In the genomic region with DNA sequence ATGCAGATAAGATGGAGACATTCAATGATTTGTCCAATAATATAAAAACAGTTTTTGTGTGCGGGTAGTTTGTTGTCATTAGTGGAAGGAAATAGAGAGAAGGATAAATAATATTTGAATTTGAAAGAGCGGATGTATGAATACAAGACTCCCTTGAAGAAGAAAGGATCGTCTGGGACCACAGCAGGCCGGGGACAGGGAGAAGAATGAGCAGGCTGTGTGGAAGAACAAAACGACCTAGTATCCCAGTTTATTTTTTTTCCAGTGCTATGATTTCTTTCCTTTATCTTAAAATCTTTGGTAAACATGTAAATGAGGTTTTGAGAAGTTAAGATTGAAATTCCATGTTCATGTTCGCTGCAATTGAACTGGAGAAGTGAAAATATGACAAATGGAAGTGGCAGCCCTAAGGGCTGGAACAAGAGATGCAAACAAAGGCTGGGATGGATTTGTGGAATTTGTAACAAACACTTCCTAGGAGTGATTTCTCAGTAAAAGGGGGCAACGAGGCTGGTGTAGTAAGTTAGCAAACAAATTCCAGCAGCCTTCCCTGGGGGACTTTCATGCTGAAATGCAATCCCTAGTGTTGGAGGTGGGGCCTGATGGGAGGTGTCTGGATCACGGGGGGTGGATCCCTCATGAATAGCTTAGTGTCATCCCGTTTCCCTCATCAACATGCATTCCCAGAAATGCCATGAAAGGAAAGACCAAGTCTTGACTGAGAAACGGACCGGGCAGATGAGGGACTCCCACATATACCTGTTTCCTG, we compare ENCODE assay signal across 9 cellular contexts.
DNase-seq lines count a peak whose midpoint lies in the region; ATAC-seq lines count a peak whose summit lies in the region.
"Had no signal": no experiment of that assay in that cellular context is flagged by ENCODE, and none has a peak within 500 bp of the region (broad histone marks: within the 10 kb centered on the region; RNA-seq: fewer than 3 reads in every experiment).

No MANE protein-coding gene starts in this region.

- H3K4me1 Mint-ChIP-seq in dendritic cell treated with granulocyte-macrophage colony-stimulating factor and Interleukin-4, amounts not matched to agents 40 ng/mL and 50 ng/mL, for 4 days (ENCODE audit: low read depth) = peaks cover 29% of the 10 kb centered on the region

- peak overlapping the region; percentile 75 for H3K27ac ChIP-seq in stomach smooth muscle (ENCODE audit: low read length)

- intact Hi-C loops in dendritic cell treated with granulocyte-macrophage colony-stimulating factor and Interleukin-4, amounts not matched to agents 40 ng/mL and 50 ng/mL, for 4 days (cut with micrococcal nuclease) = loop anchor here (5.0 to 10.0 kb wide), 2 partner anchors 73 to 165 kb away; a partner anchor contains a TSS

- H3K36me3 Mint-ChIP-seq in dendritic cell treated with granulocyte-macrophage colony-stimulating factor and Interleukin-4, amounts not matched to agents 40 ng/mL and 50 ng/mL, for 4 days (ENCODE audit: low read depth) = no peaks in the 10 kb centered on the region

- H3K9ac ChIP-seq in stomach smooth muscle (ENCODE audit: low read length in 2 of 2) = peak overlapping the region; percentile 43 to 56

- no peaks in the 10 kb centered on the region for H3K36me3 ChIP-seq in stomach smooth muscle (ENCODE audit: control insufficient read depth in 2 of 2, insufficient read depth in 2 of 2, low read length in 2 of 2)

- no peaks in the 10 kb centered on the region for H3K4me1 ChIP-seq in stomach smooth muscle (ENCODE audit: control insufficient read depth, insufficient read depth, low read length)

- H3K4me3 ChIP-seq in stomach smooth muscle (ENCODE audit: low read length in 2 of 2) = peak overlapping the region; percentile 58 to 72

- H3K27me3 Mint-ChIP-seq in dendritic cell treated with granulocyte-macrophage colony-stimulating factor and Interleukin-4, amounts not matched to agents 40 ng/mL and 50 ng/mL, for 4 days = no peaks in the 10 kb centered on the region
- H3K27me3 Mint-ChIP-seq: stimulated activated naive CD8-positive, alpha-beta T cell treated with anti-CD3 and anti-CD28 coated beads, Interleukin-15, Interleukin-2, amounts not matched to agents 100 ng/mL and 50 ng/mL, for 24 hours had no signal

- no peak for ATAC-seq in HG02885 (IDR thresholded peaks at IDR 0.05; ENCODE audit: poor library complexity, unreplicated experiment)

- H3K9me3 Mint-ChIP-seq in dendritic cell treated with granulocyte-macrophage colony-stimulating factor and Interleukin-4, amounts not matched to agents 40 ng/mL and 50 ng/mL, for 4 days = no peaks in the 10 kb centered on the region

- peak; percentile 76 for DNase-seq in NCI-H226
- DNase-seq in kidney glomerular epithelial cell (lab: John Stamatoyannopoulos, UW) = peak; percentile 89
- DNase-seq in stimulated activated CD4-positive, alpha-beta T cell treated with anti-CD3 and anti-CD28 coated beads, Interleukin-4, amount 100 ng/mL, for 4 hours = no peak
- DNase-seq in NCI-H2171 (lab: John Stamatoyannopoulos, UW) = no peak

- H3K27ac Mint-ChIP-seq in dendritic cell treated with granulocyte-macrophage colony-stimulating factor and Interleukin-4, amounts not matched to agents 40 ng/mL and 50 ng/mL, for 4 days = peak overlapping the region; percentile 40
- H3K27ac Mint-ChIP-seq: stimulated activated naive CD8-positive, alpha-beta T cell treated with anti-CD3 and anti-CD28 coated beads, Interleukin-15, Interleukin-2, amounts not matched to agents 100 ng/mL and 50 ng/mL, for 24 hours; T-helper 1 cell treated with Interleukin-12 subunit alpha and Interleukin-12 subunit beta and Interleukin-4 antibody, amounts not matched to agents 30 μg/mL and 1 μg/mL, for 36 hours had no signal

- H3K27me3 ChIP-seq in stomach smooth muscle (ENCODE audit: control insufficient read depth in 1 of 2, insufficient read depth in 2 of 2, low read length in 2 of 2) = no peaks in the 10 kb centered on the region

- H3K4me3 Mint-ChIP-seq in dendritic cell treated with granulocyte-macrophage colony-stimulating factor and Interleukin-4, amounts not matched to agents 40 ng/mL and 50 ng/mL, for 4 days = no peak overlapping the region
- H3K4me3 Mint-ChIP-seq: stimulated activated naive CD8-positive, alpha-beta T cell treated with anti-CD3 and anti-CD28 coated beads, Interleukin-15, Interleukin-2, amounts not matched to agents 100 ng/mL and 50 ng/mL, for 24 hours had no signal

- H3K9me3 ChIP-seq in stomach smooth muscle (ENCODE audit: control insufficient read depth in 2 of 2, low read length in 2 of 2) = peaks cover 0 to 4% of the 10 kb centered on the region in 2 donors

Comparison
In these comparisons a context has a peak if more than half of its experiments do, and no peak if none do; other contexts are left out.
1. DNase-seq: peak in NCI-H226 (single experiment) and kidney glomerular epithelial cell (single experiment); none in stimulated activated CD4-positive, alpha-beta T cell treated with anti-CD3 and anti-CD28 coated beads, Interleukin-4, amount 100 ng/mL, for 4 hours (0 of 2) and NCI-H2171 (single experiment).